18 cellular contexts compared by ENCODE assay signal in genomic region chr18:68722807-68723206, GRCh38. TPM values are rescaled to one million over a fixed set of nuclear protein-coding genes. Genes with fewer than 3 reads are reported as not detected.
DNase-seq lines count a peak whose midpoint lies in the region; ATAC-seq and TF ChIP-seq lines count a peak whose summit lies in the region.
"Had no signal": no experiment of that assay in that cellular context is flagged by ENCODE, and none has a peak within 500 bp of the region (broad histone marks: within the 10 kb centered on the region; RNA-seq: fewer than 3 reads in every experiment).

No MANE protein-coding gene starts in this region.

- intact Hi-C loops in CD4-positive, alpha-beta T cell (cut with DNase I, micrococcal nuclease): loop anchor here in 1 of 2 experiments (5.0 kb wide), 1 partner anchor 1211 kb away; no protein-coding TSS in a partner anchor
- intact Hi-C loops in naive thymus-derived CD4-positive, alpha-beta T cell (cut with micrococcal nuclease): loop anchor here in 1 of 2 donors (1.0 kb wide), 1 partner anchor 8 kb away; the partner anchor contains the start of gene TMX3
- intact Hi-C loops in PC-9 (cut with micrococcal nuclease; ENCODE audit: unreplicated experiment): no loop called here

- H3K9me3 ChIP-seq in CD4-positive, alpha-beta T cell (ENCODE audit: control insufficient read depth, low read length): no peaks in the 10 kb centered on the region
- H3K9me3 ChIP-seq in T-helper 17 cell (ENCODE audit: control insufficient read depth, low read length, poor library complexity, severe bottlenecking) (no peaks in the 10 kb centered on the region), PC-9 (ENCODE audit: insufficient read depth, low read depth) (no peaks in the 10 kb centered on the region)
- no peaks in the 10 kb centered on the region for H3K9me3 ChIP-seq in naive thymus-derived CD4-positive, alpha-beta T cell (ENCODE audit: control insufficient read depth in 2 of 3, low read length in 3 of 3)
- H3K9me3 ChIP-seq: right lobe of liver, SJSA1, suprapubic skin had no signal

- no peak overlapping the region for H3K4me3 Mint-ChIP-seq in CD4-positive, alpha-beta T cell
- H3K4me3 Mint-ChIP-seq in T-helper 17 cell: no peak overlapping the region
- peak overlapping the region in 3 of 10 donors; percentile 1 to 87 (median 6) for H3K4me3 Mint-ChIP-seq in naive thymus-derived CD4-positive, alpha-beta T cell
- H3K4me3 Mint-ChIP-seq: mesothelial cell of epicardium had no signal

- H3K27me3 ChIP-seq in CD4-positive, alpha-beta T cell (ENCODE audit: control insufficient read depth, insufficient read depth, low read length): no peaks in the 10 kb centered on the region
- no peaks in the 10 kb centered on the region for H3K27me3 ChIP-seq in naive thymus-derived CD4-positive, alpha-beta T cell (ENCODE audit: control insufficient read depth in 2 of 2, insufficient read depth in 2 of 2, low read length in 2 of 2)
- H3K27me3 ChIP-seq in PC-9 (ENCODE audit: insufficient read depth, low read depth): no peaks in the 10 kb centered on the region
- H3K27me3 ChIP-seq: right lobe of liver, SJSA1, suprapubic skin had no signal

- peaks cover 26% of the 10 kb centered on the region for H3K4me1 Mint-ChIP-seq in CD4-positive, alpha-beta T cell (ENCODE audit: low read depth)
- H3K4me1 Mint-ChIP-seq in T-helper 17 cell: peaks cover 19% of the 10 kb centered on the region
- peaks cover 11 to 39% (median 33%) of the 10 kb centered on the region in 7 donors for H3K4me1 Mint-ChIP-seq in naive thymus-derived CD4-positive, alpha-beta T cell
- H3K4me1 Mint-ChIP-seq: brain, mesothelial cell of epicardium had no signal

- H2AFZ ChIP-seq in PC-9: no peak overlapping the region

- no peak overlapping the region for H3K4me2 ChIP-seq in PC-9

- no peak overlapping the region for H3K4me3 ChIP-seq in naive thymus-derived CD4-positive, alpha-beta T cell (ENCODE audit: low read length)
- no peak overlapping the region for H3K4me3 ChIP-seq in PC-9

- no peak for DNase-seq in CD4-positive, alpha-beta T cell
- no peak for DNase-seq in T-helper 17 cell
- no peak for DNase-seq in naive thymus-derived CD4-positive, alpha-beta T cell
- no peak for DNase-seq in GM03348 (ENCODE audit: low spot score)
- DNase-seq in HuH-7 (ENCODE audit: low spot score): no peak
- no peak for DNase-seq in NCI-H748 treated with DMSO at 0.1 percent for 48 hours (lab: John Stamatoyannopoulos, UW)
- DNase-seq in PC-9: no peak
- DNase-seq: activated CD4-positive, alpha-beta T cell treated with anti-CD3 and anti-CD28 coated beads for 1 hour; DMS 273 treated with DMSO at 0.1 percent for 48 hours; glutamatergic neuron; NCI-H146; right lobe of liver; T-helper 9 cell had no signal

- H3K36me3 Mint-ChIP-seq in CD4-positive, alpha-beta T cell (ENCODE audit: low read depth): peaks cover 4% of the 10 kb centered on the region
- H3K36me3 Mint-ChIP-seq in T-helper 17 cell (ENCODE audit: low read depth): peaks cover 2% of the 10 kb centered on the region
- H3K36me3 Mint-ChIP-seq in naive thymus-derived CD4-positive, alpha-beta T cell: peaks cover 0 to 11% (median 6%) of the 10 kb centered on the region in 5 donors

- H3K27me3 Mint-ChIP-seq in CD4-positive, alpha-beta T cell: no peaks in the 10 kb centered on the region
- no peaks in the 10 kb centered on the region for H3K27me3 Mint-ChIP-seq in T-helper 17 cell
- H3K27me3 Mint-ChIP-seq in naive thymus-derived CD4-positive, alpha-beta T cell: no peaks in the 10 kb centered on the region

- H3K9me3 Mint-ChIP-seq in CD4-positive, alpha-beta T cell: no peaks in the 10 kb centered on the region
- H3K9me3 Mint-ChIP-seq in naive thymus-derived CD4-positive, alpha-beta T cell: peaks cover 0 to 2% (median 0%) of the 10 kb centered on the region in 11 donors
- H3K9me3 Mint-ChIP-seq: brain, mesothelial cell of epicardium had no signal

- BruUV-seq in PC-9 (replicated peaks; lab: Mats Ljungman, UMichigan): no TSS peak

- no peaks in the 10 kb centered on the region for H3F3A ChIP-seq in PC-9 (ENCODE audit: insufficient read depth, low read depth)

- no peak overlapping the region for H3K27ac ChIP-seq in CD4-positive, alpha-beta T cell (ENCODE audit: low read depth, low read length)
- peak overlapping the region; percentile 20 for H3K27ac ChIP-seq in naive thymus-derived CD4-positive, alpha-beta T cell (ENCODE audit: low read depth, low read length)
- H3K27ac ChIP-seq in PC-9: no peak overlapping the region
- H3K27ac ChIP-seq: right lobe of liver, SJSA1 had no signal

- peak overlapping the region; percentile 88 for H3K27ac Mint-ChIP-seq in CD4-positive, alpha-beta T cell
- peak overlapping the region; percentile 89 for H3K27ac Mint-ChIP-seq in T-helper 17 cell
- H3K27ac Mint-ChIP-seq in naive thymus-derived CD4-positive, alpha-beta T cell: peak overlapping the region in 6 of 9 donors; percentile 87 to 93 (median 92)
- H3K27ac Mint-ChIP-seq: mesothelial cell of epicardium had no signal

- H3K36me3 ChIP-seq in naive thymus-derived CD4-positive, alpha-beta T cell (ENCODE audit: control insufficient read depth in 2 of 3, insufficient read depth in 3 of 3, low read length in 3 of 3): no peaks in the 10 kb centered on the region
- no peaks in the 10 kb centered on the region for H3K36me3 ChIP-seq in PC-9 (ENCODE audit: low read depth)
- H3K36me3 ChIP-seq: right lobe of liver, SJSA1, suprapubic skin had no signal

- H4K20me1 ChIP-seq in PC-9 (ENCODE audit: insufficient read depth): no peaks in the 10 kb centered on the region

- POLR2A ChIA-PET in CD4-positive, alpha-beta T cell (lab: Charles Lee): no interaction called here
- POLR2A ChIA-PET in naive thymus-derived CD4-positive, alpha-beta T cell (lab: Charles Lee): no interaction called here
- POLR2A ChIA-PET in PC-9 (lab: Charles Lee; ENCODE audit: unreplicated experiment): no interaction called here

- peaks cover 0 to 12% of the 10 kb centered on the region in 2 donors for H3K4me1 ChIP-seq in naive thymus-derived CD4-positive, alpha-beta T cell (ENCODE audit: control insufficient read depth in 2 of 2, insufficient read depth in 2 of 2, low read length in 2 of 2)
- H3K4me1 ChIP-seq in PC-9 (replicated peaks; ENCODE audit: insufficient read depth): no peaks in the 10 kb centered on the region
- H3K4me1 ChIP-seq: right lobe of liver had no signal

- CTCF ChIA-PET in CD4-positive, alpha-beta T cell (lab: Charles Lee): no interaction called here
- CTCF ChIA-PET in naive thymus-derived CD4-positive, alpha-beta T cell (lab: Charles Lee): no interaction called here
- CTCF ChIA-PET in PC-9 (lab: Charles Lee): no interaction called here

- H3K79me2 ChIP-seq in PC-9 (ENCODE audit: low read depth): no peaks in the 10 kb centered on the region

- TF ChIP-seq CTCF in CD4-positive, alpha-beta T cell (IDR thresholded peaks at IDR 0.05): no peak
- TF ChIP-seq CTCF in PC-9 (conservative IDR thresholded peaks at IDR 0.05): no peak

- ATAC-seq in CD4-positive, alpha-beta T cell (ENCODE audit: poor library complexity): no peak
- peak; percentile 39 for ATAC-seq in GM21529 (IDR thresholded peaks at IDR 0.05; ENCODE audit: unreplicated experiment)
- no peak for ATAC-seq in T-helper 17 cell
- ATAC-seq in naive thymus-derived CD4-positive, alpha-beta T cell: peak; percentile 44

- H3K9me2 ChIP-seq in PC-9 (ENCODE audit: insufficient read depth): no peaks in the 10 kb centered on the region

RNA-seq across cellular contexts. Expression of gene TMX3, which starts 7.9 kb away (rescaled TPM):
- 10 to 100 TPM; 30.9 to 33.3 TPM for total RNA-seq in CD4-positive, alpha-beta T cell
- 10 to 100 TPM; 38.4 to 49.5 TPM for total RNA-seq in T-helper 17 cell
- 10 to 100 TPM; 42.0 to 76.5 (median 63.2) TPM for total RNA-seq in naive thymus-derived CD4-positive, alpha-beta T cell
- 10 to 100 TPM; 18.7 to 20.2 TPM for polyA plus RNA-seq in naive thymus-derived CD4-positive, alpha-beta T cell
- total RNA-seq in PC-9 (2021): 21.2 and 22.7 TPM in 2 replicates

Comparison
In these comparisons a context has a peak if more than half of its experiments do, and no peak if none do; other contexts are left out.
1. ATAC-seq: peak in GM21529 (single experiment) and naive thymus-derived CD4-positive, alpha-beta T cell (single experiment); none in CD4-positive, alpha-beta T cell (single experiment) and T-helper 17 cell (single experiment).
2. Peak in every context shown above with its lines, with median percentiles within 50 percentile points of each other: H3K27ac Mint-ChIP-seq.